Comparison of ENCODE assay signal across 26 cellular contexts in genomic region chr2:2107140-2107539, GRCh38.
DNase-seq lines count a peak whose midpoint lies in the region; ATAC-seq, FAIRE-seq and TF ChIP-seq lines count a peak whose summit lies in the region.
"Had no signal": no experiment of that assay in that cellular context is flagged by ENCODE, and none has a peak within 500 bp of the region (broad histone marks: within the 10 kb centered on the region; RNA-seq: fewer than 3 reads in every experiment).

No MANE protein-coding gene starts in this region.

- no peaks in the 10 kb centered on the region for H3K27me3 ChIP-seq in bronchial epithelial cell (ENCODE audit: control insufficient read depth, insufficient read depth, low read length)
- H3K27me3 ChIP-seq in rectal smooth muscle tissue (ENCODE audit: control insufficient read depth, insufficient read depth, low read length): no peaks in the 10 kb centered on the region
- H3K27me3 ChIP-seq: pancreas, right lobe of liver, uterus had no signal

- H3K4me1 ChIP-seq in rectal smooth muscle tissue (ENCODE audit: control insufficient read depth, insufficient read depth, low read length): peaks cover 6% of the 10 kb centered on the region
- H3K4me1 ChIP-seq: A549, HAP-1, pancreas, right lobe of liver, uterus had no signal

- peak overlapping the region; percentile 4 for H3K27ac ChIP-seq in rectal smooth muscle tissue (ENCODE audit: low read depth, low read length)
- H3K27ac ChIP-seq: A549, KMS-11, pancreas, right lobe of liver, uterus had no signal

- no peak overlapping the region for H3K4me3 ChIP-seq in bronchial epithelial cell (ENCODE audit: low read depth, low read length)
- H3K4me3 ChIP-seq in rectal smooth muscle tissue (ENCODE audit: low read length): no peak overlapping the region
- H3K4me3 ChIP-seq: A549, HAP-1, pancreas, right lobe of liver, uterus had no signal

- peak; percentile 4 for DNase-seq in NCI-H510A treated with DMSO at 0.1 percent for 48 hours (lab: John Stamatoyannopoulos, UW)
- no peak for DNase-seq in NCI-H510A (lab: John Stamatoyannopoulos, UW)
- DNase-seq in NCI-H1105 treated with DMSO at 0.1 percent for 48 hours (lab: John Stamatoyannopoulos, UW): peak; percentile 85
- no peak for DNase-seq in bronchial epithelial cell (ENCODE audit: low read depth)
- DNase-seq in GM19239 (ENCODE audit: insufficient read length, low spot score): no peak
- DNase-seq: activated CD4-positive, alpha-beta memory T cell treated with anti-CD3 and anti-CD28 coated beads, Interleukin-2, amount 10 ng/mL, durations not matched to agents 7 days and 5 days; activated CD4-positive, CD25-positive, alpha-beta regulatory T cell; activated naive CD4-positive, alpha-beta T cell treated with Interleukin-2 at 50 U/mL for 16 hours; amniotic stem cell; central memory CD4-positive, alpha-beta T cell; DND-41; erythroblast; foreskin melanocyte; mesenchymal stem cell; natural killer cell; pancreas; right lobe of liver; stimulated activated CD4-positive, alpha-beta T cell treated with anti-CD3 and anti-CD28 coated beads, Interleukin-15, amount 100 ng/mL, for 24 hours; uterus had no signal

- H3K9ac ChIP-seq in rectal smooth muscle tissue (ENCODE audit: low read length): no peak overlapping the region
- H3K9ac ChIP-seq: KMS-11 had no signal

- ATAC-seq in HG02571 (IDR thresholded peaks at IDR 0.05; ENCODE audit: unreplicated experiment): no peak
- no peak for ATAC-seq in HG02798 (IDR thresholded peaks at IDR 0.05; ENCODE audit: poor library complexity, unreplicated experiment)
- ATAC-seq: A549, natural killer cell, pancreas, right lobe of liver had no signal

- FAIRE-seq in bronchial epithelial cell (lab: Jason Lieb, UNC): peak; percentile 79
- FAIRE-seq in GM19239 (lab: Jason Lieb, UNC): no peak
- FAIRE-seq: A549, HTR-8/SVneo, pancreas had no signal

- TF ChIP-seq CTCF in bronchial epithelial cell (IDR thresholded peaks at IDR 0.05; ENCODE audit: insufficient read depth, low read length, severe bottlenecking): no peak

- H3K36me3 ChIP-seq in bronchial epithelial cell (ENCODE audit: control insufficient read depth, insufficient read depth, low read length) (no peaks in the 10 kb centered on the region), rectal smooth muscle tissue (ENCODE audit: control insufficient read depth, insufficient read depth, low read length) (no peaks in the 10 kb centered on the region)
- H3K36me3 ChIP-seq: HAP-1, pancreas, right lobe of liver, uterus had no signal

Comparison
In these comparisons a context has a peak if more than half of its experiments do, and no peak if none do; other contexts are left out.
1. DNase-seq: peak in NCI-H510A treated with DMSO at 0.1 percent for 48 hours (single experiment) and NCI-H1105 treated with DMSO at 0.1 percent for 48 hours (single experiment); none in NCI-H510A (single experiment), bronchial epithelial cell (single experiment) and GM19239 (single experiment).